16 cellular contexts compared by ENCODE assay signal in genomic region chr1:234845836-234846235, GRCh38.
A peak's percentile ranks its signal among the peaks of the same experiment; 100 is the strongest.
DNase-seq lines count a peak whose midpoint lies in the region; ATAC-seq and TF ChIP-seq lines count a peak whose summit lies in the region.
"Had no signal": no experiment of that assay in that cellular context is flagged by ENCODE, and none has a peak within 500 bp of the region (broad histone marks: within the 10 kb centered on the region; RNA-seq: fewer than 3 reads in every experiment).

No MANE protein-coding gene starts in this region.

- no peaks in the 10 kb centered on the region for H3K36me3 Mint-ChIP-seq in CD4-positive, CD25-positive, alpha-beta regulatory T cell
- no peaks in the 10 kb centered on the region for H3K36me3 Mint-ChIP-seq in T-helper 17 cell (ENCODE audit: low read depth)

- peak overlapping the region; percentile 87 for H3K4me2 ChIP-seq in BLaER1
- H3K4me2 ChIP-seq: PC-9 had no signal

- H3K27ac ChIP-seq in BLaER1 (0 out of 2 replicates have a peak overlapping the region, but pooled peaks have one; percentile 87), brain microvascular endothelial cell (peak overlapping the region; percentile 72)
- H3K27ac ChIP-seq in CD4-positive, CD25-positive, alpha-beta regulatory T cell (ENCODE audit: insufficient read depth, low read length, poor library complexity, severe bottlenecking), result no peak overlapping the region
- H3K27ac ChIP-seq: PC-9 had no signal

- H3K9me3 Mint-ChIP-seq in CD4-positive, CD25-positive, alpha-beta regulatory T cell, result no peaks in the 10 kb centered on the region

- H3K4me3 ChIP-seq in BLaER1, result no peak overlapping the region
- no peak overlapping the region for H3K4me3 ChIP-seq in CD4-positive, CD25-positive, alpha-beta regulatory T cell (ENCODE audit: low read depth, low read length)
- no peak overlapping the region for H3K4me3 ChIP-seq in brain microvascular endothelial cell (ENCODE audit: low read depth, low read length)
- H3K4me3 ChIP-seq: lung, PC-9, uterus had no signal

- H3K9me3 ChIP-seq in BLaER1, result peaks cover under 1% of the 10 kb centered on the region; the same call in 1 of the 2 replicates
- H3K9me3 ChIP-seq in CD4-positive, CD25-positive, alpha-beta regulatory T cell (ENCODE audit: control insufficient read depth in 2 of 2, low read length in 2 of 2), result no peaks in the 10 kb centered on the region
- no peaks in the 10 kb centered on the region for H3K9me3 ChIP-seq in T-helper 17 cell (ENCODE audit: control insufficient read depth, low read length, poor library complexity, severe bottlenecking)
- H3K9me3 ChIP-seq: uterus had no signal

- in situ Hi-C loops in brain microvascular endothelial cell (cut with HindIII; ENCODE audit: low pct_ligation_motif_present, low sequenced_read_pairs), result loop anchor here (25.0 kb wide), 1 partner anchor 109 kb away; no protein-coding TSS in a partner anchor

- H3K27me3 Mint-ChIP-seq in CD4-positive, CD25-positive, alpha-beta regulatory T cell, result peaks cover 25% of the 10 kb centered on the region
- no peaks in the 10 kb centered on the region for H3K27me3 Mint-ChIP-seq in T-helper 17 cell
- H3K27me3 Mint-ChIP-seq: B cell had no signal

- no peak for TF ChIP-seq CTCF in brain microvascular endothelial cell (IDR thresholded peaks at IDR 0.05; ENCODE audit: low read depth, low read length, missing control alignments)

- peaks cover 41 to 77% (median 57%) of the 10 kb centered on the region in 4 donors for H3K4me1 Mint-ChIP-seq in CD4-positive, CD25-positive, alpha-beta regulatory T cell
- H3K4me1 Mint-ChIP-seq in T-helper 17 cell, result peaks cover 43% of the 10 kb centered on the region

- H3K4me3 Mint-ChIP-seq in CD4-positive, CD25-positive, alpha-beta regulatory T cell, result peak overlapping the region; percentile 1 to 79 (median 15)
- peak overlapping the region; percentile 47 for H3K4me3 Mint-ChIP-seq in T-helper 17 cell
- H3K4me3 Mint-ChIP-seq: B cell had no signal

- no peak overlapping the region for H3K9ac ChIP-seq in BLaER1

- peak in 1 of 3 donors; percentile 52 for DNase-seq in CD4-positive, CD25-positive, alpha-beta regulatory T cell
- no peak for DNase-seq in T-helper 17 cell
- DNase-seq in brain microvascular endothelial cell, result no peak
- DNase-seq in NCI-H1694 (lab: John Stamatoyannopoulos, UW), result no peak
- DNase-seq: DMS 273 treated with DMSO at 0.1 percent for 48 hours, hypothalamus, NCI-H146, NCI-H774, posterior cingulate gyrus, uterus had no signal

- no peaks in the 10 kb centered on the region for H4K20me1 ChIP-seq in BLaER1

- peaks cover 96% of the 10 kb centered on the region for H3K4me1 ChIP-seq in BLaER1
- peaks cover 49% of the 10 kb centered on the region for H3K4me1 ChIP-seq in CD4-positive, CD25-positive, alpha-beta regulatory T cell (ENCODE audit: control insufficient read depth, insufficient read depth, low read length, poor library complexity, severe bottlenecking)
- H3K4me1 ChIP-seq: uterus had no signal

- no peak for ATAC-seq in CD4-positive, CD25-positive, alpha-beta regulatory T cell (ENCODE audit: low read depth in 2 of 2)
- ATAC-seq in T-helper 17 cell, result no peak
- ATAC-seq in GM18858 (IDR thresholded peaks at IDR 0.05; ENCODE audit: unreplicated experiment), result no peak
- ATAC-seq in HG02885 (IDR thresholded peaks at IDR 0.05; ENCODE audit: poor library complexity, unreplicated experiment), result no peak

- H3K27me3 ChIP-seq in BLaER1 (no peaks in the 10 kb centered on the region), brain microvascular endothelial cell (replicated peaks) (no peaks in the 10 kb centered on the region)
- no peaks in the 10 kb centered on the region for H3K27me3 ChIP-seq in CD4-positive, CD25-positive, alpha-beta regulatory T cell (ENCODE audit: control insufficient read depth, insufficient read depth, low read length)
- H3K27me3 ChIP-seq: uterus had no signal

- H3K36me3 ChIP-seq in BLaER1 (no peaks in the 10 kb centered on the region), brain microvascular endothelial cell (replicated peaks) (no peaks in the 10 kb centered on the region)
- no peaks in the 10 kb centered on the region for H3K36me3 ChIP-seq in CD4-positive, CD25-positive, alpha-beta regulatory T cell (ENCODE audit: control insufficient read depth, insufficient read depth, low read length)
- H3K36me3 ChIP-seq: uterus had no signal

- peak overlapping the region in 2 of 3 donors; percentile 29 to 77 for H3K27ac Mint-ChIP-seq in CD4-positive, CD25-positive, alpha-beta regulatory T cell
- peak overlapping the region; percentile 85 for H3K27ac Mint-ChIP-seq in T-helper 17 cell
- H3K27ac Mint-ChIP-seq: B cell had no signal
